ENCODE assay signal across 1 cellular context in genomic region chr12:53379389-53380103, GRCh38.
TF ChIP-seq lines count a peak whose summit lies in the region.

No MANE protein-coding gene starts in this region.

TF ChIP-seq in HepG2, 621 proteins besides CTCF, POLR2A, EP300 and RAD21 (continued from another document and continues in another):
- TF ChIP-seq AKNA (CRISPR knock-in tag; IDR thresholded peaks at IDR 0.05; ENCODE audit: borderline replicate concordance) (no peak), ZNF224 (CRISPR knock-in tag; IDR thresholded peaks at IDR 0.05) (no peak), ZNF746 (CRISPR knock-in tag; IDR thresholded peaks at IDR 0.05) (no peak), ZNF83 (CRISPR knock-in tag; IDR thresholded peaks at IDR 0.05; ENCODE audit: borderline replicate concordance) (no peak), NFYB (CRISPR knock-in tag; IDR thresholded peaks at IDR 0.05) (peak; percentile 98), ZNF891 (CRISPR knock-in tag; IDR thresholded peaks at IDR 0.05) (no peak), ZNF639 (CRISPR knock-in tag; conservative IDR thresholded peaks at IDR 0.05) (no peak), FOXP1 (IDR thresholded peaks at IDR 0.05) (no peak), FOXP1 (CRISPR knock-in tag; IDR thresholded peaks at IDR 0.05) (no peak), ZNF782 (CRISPR knock-in tag; IDR thresholded peaks at IDR 0.05; ENCODE audit: borderline replicate concordance) (no peak), ZNF264 (CRISPR knock-in tag; IDR thresholded peaks at IDR 0.05) (no peak), ZNF660 (CRISPR knock-in tag; IDR thresholded peaks at IDR 0.05; ENCODE audit: borderline replicate concordance, low read depth) (no peak), AHR (CRISPR knock-in tag; IDR thresholded peaks at IDR 0.05) (no peak), PBX2 (CRISPR knock-in tag; IDR thresholded peaks at IDR 0.05) (peak; percentile 98), ATF7-NPFF (CRISPR knock-in tag; IDR thresholded peaks at IDR 0.05; ENCODE audit: low read depth) (no peak), ZNF101 (CRISPR knock-in tag; IDR thresholded peaks at IDR 0.05; ENCODE audit: borderline replicate concordance, low read depth) (no peak), NRL (CRISPR knock-in tag; IDR thresholded peaks at IDR 0.05; ENCODE audit: borderline replicate concordance) (no peak), ZNF550 (CRISPR knock-in tag; IDR thresholded peaks at IDR 0.05; ENCODE audit: borderline replicate concordance) (no peak), HOMEZ (CRISPR knock-in tag; IDR thresholded peaks at IDR 0.05; ENCODE audit: low read depth) (peak; percentile 22; the same call in 1 of the 2 replicates), ZSCAN21 (CRISPR knock-in tag; IDR thresholded peaks at IDR 0.05; ENCODE audit: borderline replicate concordance) (0 out of 2 replicates have a peak, but pooled peaks have one; percentile 47), POLR2G (IDR thresholded peaks at IDR 0.05; ENCODE audit: low read depth, low read length) (peak; percentile 65), ZNF282 (IDR thresholded peaks at IDR 0.05; ENCODE audit: partially characterized antibody) (no peak), ZMAT3 (CRISPR knock-in tag; conservative IDR thresholded peaks at IDR 0.05) (no peak), ERF (CRISPR knock-in tag; IDR thresholded peaks at IDR 0.05) (peak; percentile 15; the same call in 1 of the 2 replicates), ZNF18 (CRISPR knock-in tag; IDR thresholded peaks at IDR 0.05; ENCODE audit: insufficient replicate concordance) (no peak), SP5 (CRISPR knock-in tag; IDR thresholded peaks at IDR 0.05; ENCODE audit: borderline replicate concordance, low read depth) (peak; percentile 90), TFDP1 (CRISPR knock-in tag; IDR thresholded peaks at IDR 0.05; ENCODE audit: borderline replicate concordance) (peak; percentile 47; the same call in 1 of the 2 replicates), ZNF766 (CRISPR knock-in tag; IDR thresholded peaks at IDR 0.05; ENCODE audit: borderline replicate concordance) (no peak), ZNF749 (CRISPR knock-in tag; IDR thresholded peaks at IDR 0.05; ENCODE audit: borderline replicate concordance) (no peak), ZNF567 (CRISPR knock-in tag; IDR thresholded peaks at IDR 0.05; ENCODE audit: borderline replicate concordance) (no peak), NFKBIZ (CRISPR knock-in tag; IDR thresholded peaks at IDR 0.05) (no peak), MLXIP (CRISPR knock-in tag; IDR thresholded peaks at IDR 0.05; ENCODE audit: borderline replicate concordance) (no peak), GPBP1L1 (CRISPR knock-in tag; IDR thresholded peaks at IDR 0.05) (no peak), CC2D1A (CRISPR knock-in tag; IDR thresholded peaks at IDR 0.05) (no peak), ZNF777 (CRISPR knock-in tag; IDR thresholded peaks at IDR 0.05) (no peak), ZNF34 (CRISPR knock-in tag; IDR thresholded peaks at IDR 0.05; ENCODE audit: borderline replicate concordance) (no peak), E2F5 (CRISPR knock-in tag; conservative IDR thresholded peaks at IDR 0.05) (no peak; the same call in 1 of the 2 replicates), ZNF704 (CRISPR knock-in tag; IDR thresholded peaks at IDR 0.05; ENCODE audit: borderline replicate concordance) (0 out of 2 replicates have a peak, but pooled peaks have one; percentile 27), IKZF5 (CRISPR knock-in tag; IDR thresholded peaks at IDR 0.05) (no peak)
